29 cellular contexts compared by ENCODE assay signal in the genomic region with DNA sequence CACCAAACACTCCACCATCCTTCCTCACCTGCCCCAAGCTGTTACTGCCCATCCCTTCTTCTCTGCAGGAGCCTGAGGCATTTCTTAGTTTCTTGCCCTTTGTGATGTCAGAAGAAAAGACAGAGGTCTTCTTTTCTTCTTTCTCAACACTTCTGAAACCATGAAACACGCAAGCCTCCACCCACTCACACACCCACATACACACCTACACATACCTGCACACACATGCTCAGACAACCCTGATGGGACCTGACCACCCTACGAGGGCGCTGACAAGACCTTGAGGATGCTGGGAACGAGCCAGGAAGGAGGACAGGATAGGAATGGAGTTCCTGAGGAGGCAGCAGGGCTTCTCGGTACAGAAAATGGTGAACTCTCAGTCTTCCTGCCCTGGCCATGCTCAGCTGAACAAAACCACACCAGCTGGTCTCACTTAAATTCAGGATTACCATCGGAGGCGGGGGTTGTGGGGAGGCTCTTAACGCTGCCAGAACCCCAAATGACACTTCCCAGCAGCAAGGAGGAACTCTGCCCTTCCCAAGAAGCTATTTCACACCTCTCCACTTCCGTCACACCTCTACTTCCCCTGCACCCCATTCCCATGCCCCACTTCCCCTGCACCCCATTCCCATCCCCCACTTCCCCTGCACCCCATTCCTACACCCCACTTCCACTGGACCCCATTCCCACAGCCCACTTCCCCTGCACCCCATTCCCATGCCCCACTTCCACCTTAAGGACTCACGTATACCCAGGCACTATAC. TPM values are rescaled to one million over a fixed set of nuclear protein-coding genes. Genes with fewer than 3 reads are reported as not detected.
A peak's percentile ranks its signal among the peaks of the same experiment; 100 is the strongest.
DNase-seq lines count a peak whose midpoint lies in the region; TF ChIP-seq lines count a peak whose summit lies in the region.
"Had no signal": no experiment of that assay in that cellular context is flagged by ENCODE, and none has a peak within 500 bp of the region (broad histone marks: within the 10 kb centered on the region; RNA-seq: fewer than 3 reads in every experiment).

No MANE protein-coding gene starts in this region.

- POLR2A ChIA-PET in HEK293 (lab: Yijun Ruan, JAX) = no interaction called here

- WGBS in tibial nerve, 2 donors = 51 to 57% methylated on average over 10 of the region's 10 CpGs

- TF ChIP-seq POLR2A in tibial nerve (IDR thresholded peaks at IDR 0.05) = no peak

- CTCF ChIA-PET in HEK293 (lab: Yijun Ruan, JAX) = interaction anchor here (1.2 to 1.5 kb wide), 2 partner anchors 23 to 89 kb away, joined by 3 read pairs; no protein-coding TSS in a partner anchor

- no peak for TF ChIP-seq CTCF in AG10803 (conservative IDR thresholded peaks at IDR 0.05; ENCODE audit: low read length)
- no peak for TF ChIP-seq CTCF in HEK293 (tag by site-specific recombination; IDR thresholded peaks at IDR 0.05)
- no peak for TF ChIP-seq CTCF in tibial nerve (IDR thresholded peaks at IDR 0.05)

- no peaks in the 10 kb centered on the region for H3K27me3 ChIP-seq in mononuclear cell (ENCODE audit: insufficient read depth, low read length)
- H3K27me3 ChIP-seq in tibial nerve = no peaks in the 10 kb centered on the region
- H3K27me3 ChIP-seq: body of pancreas, uterus had no signal

- DNase-seq in AG10803 (ENCODE audit: low read depth) = peak; percentile 23
- peak; percentile 33 for DNase-seq in GM03348 (ENCODE audit: low spot score)
- no peak for DNase-seq in HT-29 (ENCODE audit: low spot score)
- no peak for DNase-seq in tibial nerve (ENCODE audit: low spot score in 2 of 2)
- DNase-seq in LoVo (ENCODE audit: low spot score) = no peak
- DNase-seq: ACHN; activated CD4-positive, CD25-positive, alpha-beta regulatory T cell treated with anti-CD3 and anti-CD28 coated beads, Interleukin-2, amount 50 U/mL, for 72 hours; activated CD8-positive, alpha-beta T cell treated with anti-CD3 and anti-CD28 coated beads, Interleukin-2, amount 10 ng/mL, durations not matched to agents 7 days and 5 days; activated gamma-delta T cell; body of pancreas; COR-L47; dermis blood vessel endothelial cell; endodermal cell; foreskin fibroblast; GOT3; left ventricle myocardium inferior; mesenchymal stem cell; NCI-H2029; right cardiac atrium; Right ventricle myocardium superior; stimulated activated CD4-positive, alpha-beta T cell treated with anti-CD3 and anti-CD28 coated beads, Interleukin-2, amount 100 ng/mL, for 24 hours; uterus had no signal

- H3K4me1 ChIP-seq in HEK293 (ENCODE audit: control insufficient read depth, insufficient read depth, low read length) (no peaks in the 10 kb centered on the region), mononuclear cell (ENCODE audit: insufficient read depth, low read length) (no peaks in the 10 kb centered on the region), tibial nerve (no peaks in the 10 kb centered on the region)
- H3K4me1 ChIP-seq: body of pancreas, esophagus muscularis mucosa, left ventricle myocardium inferior, parathyroid adenoma, uterus had no signal

- H3K36me3 ChIP-seq in HEK293 (ENCODE audit: control insufficient read depth in 2 of 2, insufficient read depth in 1 of 2, low read length in 2 of 2) = no peaks in the 10 kb centered on the region
- no peaks in the 10 kb centered on the region for H3K36me3 ChIP-seq in tibial nerve
- H3K36me3 ChIP-seq: esophagus muscularis mucosa, left ventricle myocardium inferior, thoracic aorta, uterus had no signal

- H3K27ac ChIP-seq in HEK293 (ENCODE audit: extremely low read depth, low read depth, low read length) (no peak overlapping the region), tibial nerve (no peak overlapping the region)
- H3K27ac ChIP-seq: body of pancreas, esophagus muscularis mucosa, left ventricle myocardium inferior, parathyroid adenoma, thoracic aorta, uterus had no signal

- no peak overlapping the region for H3K4me3 ChIP-seq in AG10803 (ENCODE audit: low read length)
- H3K4me3 ChIP-seq in HEK293 (ENCODE audit: low read depth, low read length) = no peak overlapping the region
- H3K4me3 ChIP-seq in mononuclear cell (ENCODE audit: low read length) = peak overlapping the region; percentile 20
- no peak overlapping the region for H3K4me3 ChIP-seq in tibial nerve
- H3K4me3 ChIP-seq: body of pancreas, esophagus muscularis mucosa, left ventricle myocardium inferior, thoracic aorta, uterus had no signal

- TF ChIP-seq EP300 in tibial nerve (IDR thresholded peaks at IDR 0.05) = no peak

- no peaks in the 10 kb centered on the region for H3K9me3 ChIP-seq in HEK293 (ENCODE audit: control insufficient read depth, insufficient read depth, low read depth, low read length)
- no peaks in the 10 kb centered on the region for H3K9me3 ChIP-seq in mononuclear cell (ENCODE audit: low read depth, low read length)
- H3K9me3 ChIP-seq in tibial nerve = peaks cover 0 to 11% (median 0%) of the 10 kb centered on the region in 4 donors
- H3K9me3 ChIP-seq: body of pancreas, thoracic aorta, uterus had no signal

TF ChIP-seq in HEK293, 187 proteins besides CTCF, POLR2A, EP300 and RAD21:
- TF ChIP-seq TCF7L2 (IDR thresholded peaks at IDR 0.05; ENCODE audit: borderline replicate concordance, low read depth, low read length) (no peak), EGR2 (tag by site-specific recombination; IDR thresholded peaks at IDR 0.05; ENCODE audit: low read depth) (peak; percentile 92), ZFHX2 (tag by site-specific recombination; conservative IDR thresholded peaks at IDR 0.05) (peak; percentile 79)

RNA-seq across cellular contexts. Expression of a gene that starts 41.0 kb away (rescaled TPM):
- total RNA-seq in mononuclear cell (17.4 TPM), tibial nerve (10 to 100 TPM in 2 of 4 donors, 1 to 10 TPM in 2; 5.7 to 14.3 (median 10.8) TPM)
- not detected in 2 replicates for total RNA-seq in HT-29 (2014; rRNA removed; shearing (Covaris generic))
- total RNA-seq: endodermal cell, MCF 10A, neural crest cell had no signal

Comparison
In these comparisons a context has a peak if more than half of its experiments do, and no peak if none do; other contexts are left out.
1. DNase-seq: peak in AG10803 (single experiment) and GM03348 (single experiment); none in HT-29 (single experiment), tibial nerve (0 of 2) and LoVo (single experiment).